ENCODE assay signal across 16 cellular contexts in the genomic region with DNA sequence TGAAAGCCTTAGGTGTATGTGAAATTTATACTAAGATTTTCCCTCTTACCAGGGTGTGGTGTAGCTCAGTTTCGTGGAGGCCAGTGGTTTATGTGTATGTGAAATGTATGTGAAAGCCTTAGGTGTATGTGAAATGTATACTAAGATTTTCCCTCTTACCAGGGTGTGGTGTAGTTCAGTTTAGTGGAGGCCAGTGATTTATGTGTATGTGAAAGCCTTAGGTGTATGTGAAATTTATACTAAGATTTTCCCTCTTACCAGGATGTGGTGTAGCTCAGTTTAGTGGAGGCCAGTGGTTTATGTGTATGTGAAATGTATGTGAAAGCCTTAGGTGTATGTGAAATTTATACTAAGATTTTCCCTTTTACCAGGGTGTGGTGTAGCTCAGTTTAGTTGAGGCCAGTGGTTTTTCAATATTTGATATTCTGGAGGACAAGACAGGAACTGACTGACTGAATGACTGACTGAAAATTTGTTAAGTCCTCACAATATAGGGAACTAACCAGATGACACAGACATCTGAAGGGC.
DNase-seq lines count a peak whose midpoint lies in the region; ATAC-seq, FAIRE-seq and TF ChIP-seq lines count a peak whose summit lies in the region.
"Had no signal": no experiment of that assay in that cellular context is flagged by ENCODE, and none has a peak within 500 bp of the region (broad histone marks: within the 10 kb centered on the region; RNA-seq: fewer than 3 reads in every experiment).

No MANE protein-coding gene starts in this region.

- H3K9ac ChIP-seq in astrocyte (ENCODE audit: low read length) = no peak overlapping the region
- H3K9ac ChIP-seq: KMS-11 had no signal

- no peak overlapping the region for H3K27ac Mint-ChIP-seq in astrocyte (ENCODE audit: unreplicated experiment)
- H3K27ac Mint-ChIP-seq: activated T-cell treated with anti-CD3 and anti-CD28 coated beads, Interleukin-2, amount 50 U/mL, for 24 hours; natural killer cell had no signal

- peaks cover 3% of the 10 kb centered on the region for H3K4me1 Mint-ChIP-seq in astrocyte (ENCODE audit: low read depth, unreplicated experiment)
- H3K4me1 Mint-ChIP-seq: natural killer cell had no signal

- H3K9me3 ChIP-seq in astrocyte (ENCODE audit: insufficient read depth, low read depth, low read length) (no peaks in the 10 kb centered on the region), mucosa of descending colon (no peaks in the 10 kb centered on the region)
- H3K9me3 ChIP-seq: gastrocnemius medialis had no signal

- DNase-seq in astrocyte (ENCODE audit: low read depth) = no peak
- no peak for DNase-seq in NCI-H1436 treated with DMSO at 0.1 percent for 48 hours (lab: John Stamatoyannopoulos, UW)
- no peak for DNase-seq in RCC 7860 (ENCODE audit: low spot score)
- no peak for DNase-seq in mucosa of descending colon
- DNase-seq: activated T-cell treated with anti-CD3 and anti-CD28 coated beads, Interleukin-2, amount 50 U/mL, for 24 hours; amniotic stem cell; C1 segment of cervical spinal cord; gastrocnemius medialis; natural killer cell; NCI-H1417 treated with DMSO at 0.1 percent for 48 hours; NCI-H446 treated with DMSO at 0.1 percent for 48 hours had no signal

- H3K4me3 Mint-ChIP-seq in astrocyte (ENCODE audit: unreplicated experiment) = no peak overlapping the region
- H3K4me3 Mint-ChIP-seq: activated T-cell treated with anti-CD3 and anti-CD28 coated beads, Interleukin-2, amount 50 U/mL, for 24 hours; natural killer cell had no signal

- H3K4me1 ChIP-seq in astrocyte (ENCODE audit: insufficient read depth, low read length) = no peaks in the 10 kb centered on the region
- no peaks in the 10 kb centered on the region for H3K4me1 ChIP-seq in mucosa of descending colon (ENCODE audit: low read depth)
- H3K4me1 ChIP-seq: gastrocnemius medialis had no signal

- H3K4me3 ChIP-seq in astrocyte (ENCODE audit: insufficient read depth, low read depth, low read length) (no peak overlapping the region), mucosa of descending colon (no peak overlapping the region)
- H3K4me3 ChIP-seq: gastrocnemius medialis, lung had no signal

- H3K27ac ChIP-seq in astrocyte (ENCODE audit: low read depth, low read length) = no peak overlapping the region
- H3K27ac ChIP-seq: gastrocnemius medialis, KMS-11 had no signal

- H3K9me3 Mint-ChIP-seq in astrocyte (ENCODE audit: unreplicated experiment) = peaks cover 2% of the 10 kb centered on the region
- H3K9me3 Mint-ChIP-seq: activated T-cell treated with anti-CD3 and anti-CD28 coated beads, Interleukin-2, amount 50 U/mL, for 24 hours; natural killer cell had no signal

- H3K36me3 Mint-ChIP-seq in astrocyte (ENCODE audit: low read depth, unreplicated experiment) = no peaks in the 10 kb centered on the region
- H3K36me3 Mint-ChIP-seq: natural killer cell had no signal

- no peaks in the 10 kb centered on the region for H3K79me2 ChIP-seq in astrocyte (ENCODE audit: insufficient read depth, low read length)

- H2AFZ ChIP-seq in astrocyte (ENCODE audit: low read depth, low read length) = no peak overlapping the region

- no peaks in the 10 kb centered on the region for H3K27me3 Mint-ChIP-seq in astrocyte (ENCODE audit: low read depth, unreplicated experiment)

- intact Hi-C loops in mucosa of descending colon (cut with DNase I, micrococcal nuclease) = no loop called here

- FAIRE-seq in astrocyte (lab: Jason Lieb, UNC) = peak; percentile 67
- no peak for FAIRE-seq in RCC 7860 (lab: Jason Lieb, UNC)

- ATAC-seq in GM18511 (IDR thresholded peaks at IDR 0.05; ENCODE audit: unreplicated experiment) (peak; percentile 52), GM19468 (IDR thresholded peaks at IDR 0.05; ENCODE audit: extremely low read depth, unreplicated experiment) (peak; percentile 37), HG02973 (IDR thresholded peaks at IDR 0.05; ENCODE audit: unreplicated experiment) (peak; percentile 67), mucosa of descending colon (no peak)
- ATAC-seq: gastrocnemius medialis, natural killer cell had no signal

- no peaks in the 10 kb centered on the region for H3K27me3 ChIP-seq in astrocyte (ENCODE audit: insufficient read depth, low read length)
- H3K27me3 ChIP-seq: gastrocnemius medialis had no signal

- no peaks in the 10 kb centered on the region for H3K36me3 ChIP-seq in astrocyte (ENCODE audit: insufficient read depth, low read length)
- H3K36me3 ChIP-seq in mucosa of descending colon (ENCODE audit: low read depth) = no peaks in the 10 kb centered on the region
- H3K36me3 ChIP-seq: gastrocnemius medialis had no signal

- TF ChIP-seq CTCF in astrocyte (IDR thresholded peaks at IDR 0.05; ENCODE audit: insufficient read depth, low read depth, low read length) (no peak), mucosa of descending colon (IDR thresholded peaks at IDR 0.05) (no peak)

- H3K4me2 ChIP-seq in astrocyte (ENCODE audit: low read length) = no peak overlapping the region
- H3K4me2 ChIP-seq: KMS-11 had no signal

- H4K20me1 ChIP-seq in astrocyte (ENCODE audit: insufficient read depth, low read length) = no peaks in the 10 kb centered on the region
